8 cellular contexts compared by ENCODE assay signal in genomic region chr1:65687435-65688214, GRCh38.
DNase-seq lines count a peak whose midpoint lies in the region; ATAC-seq and TF ChIP-seq lines count a peak whose summit lies in the region.

No MANE protein-coding gene starts in this region.

- no peaks in the 10 kb centered on the region for H3K27me3 ChIP-seq in DOHH2 (ENCODE audit: control insufficient read depth, low read length)
- 0 out of 2 replicates have a peak, but pooled peaks cover 4% of the 10 kb centered on the region for H3K27me3 ChIP-seq in SJCRH30
- H3K27me3 ChIP-seq in ovary = no peaks in the 10 kb centered on the region
- H3K27me3 ChIP-seq in tibial artery = peaks cover 0 to 4% of the 10 kb centered on the region in 2 donors

- H3K4me1 ChIP-seq in DOHH2 (ENCODE audit: control insufficient read depth, low read length) = peaks cover 28% of the 10 kb centered on the region
- no peaks in the 10 kb centered on the region for H3K4me1 ChIP-seq in SJCRH30
- H3K4me1 ChIP-seq in ovary (ENCODE audit: insufficient read depth) = no peaks in the 10 kb centered on the region
- H3K4me1 ChIP-seq in tibial artery = peaks cover 0 to 23% (median 11%) of the 10 kb centered on the region in 4 donors

- peak; percentile 86 for ATAC-seq in GM21825 (IDR thresholded peaks at IDR 0.05; ENCODE audit: unreplicated experiment)

- H3K36me3 ChIP-seq in DOHH2 (ENCODE audit: control insufficient read depth, low read length) = no peaks in the 10 kb centered on the region
- no peaks in the 10 kb centered on the region for H3K36me3 ChIP-seq in SJCRH30
- H3K36me3 ChIP-seq in ovary = no peaks in the 10 kb centered on the region
- H3K36me3 ChIP-seq in tibial artery = no peaks in the 10 kb centered on the region

- TF ChIP-seq CTCF in DOHH2 (IDR thresholded peaks at IDR 0.05; ENCODE audit: low read depth, low read length, poor library complexity, severe bottlenecking) = peak; percentile 75
- peak; percentile 75 to 93 (median 90) for TF ChIP-seq CTCF in ovary (IDR thresholded peaks at IDR 0.05)
- peak; percentile 93 for TF ChIP-seq CTCF in tibial artery (IDR thresholded peaks at IDR 0.05)

- H3K9me3 ChIP-seq in DOHH2 (ENCODE audit: control insufficient read depth, insufficient read depth, low read length) (no peaks in the 10 kb centered on the region), SJCRH30 (replicated peaks) (no peaks in the 10 kb centered on the region), ovary (no peaks in the 10 kb centered on the region), tibial artery (no peaks in the 10 kb centered on the region)

- no peak overlapping the region for H3K4me3 ChIP-seq in DOHH2 (ENCODE audit: low read length)
- no peak overlapping the region for H3K4me3 ChIP-seq in SJCRH30
- H3K4me3 ChIP-seq in ovary = no peak overlapping the region
- no peak overlapping the region for H3K4me3 ChIP-seq in tibial artery

- 12 to 15% (median 14%) methylated on average over 8 of the region's 8 CpGs for WGBS in ovary, 3 donors

- H3K4me2 ChIP-seq in DOHH2 (ENCODE audit: low read length) = 0 out of 2 replicates have a peak overlapping the region, but pooled peaks have one; percentile 1

- TF ChIP-seq EP300 in ovary (IDR thresholded peaks at IDR 0.05) = no peak

- intact Hi-C loops in ovary (cut with DNase I) = loop anchor here in 2 of 4 donors (5.0 kb wide), 2 partner anchors 255 to 470 kb away; no protein-coding TSS in a partner anchor
- intact Hi-C loops in tibial artery (cut with DNase I; ENCODE audit: low total_unique reads) = loop anchor here (10.0 kb wide), 1 partner anchor 633 kb away; no protein-coding TSS in a partner anchor

- H3K9me2 ChIP-seq in DOHH2 (replicated peaks; ENCODE audit: control insufficient read depth, low read length) = no peaks in the 10 kb centered on the region

- H3K79me2 ChIP-seq in DOHH2 (ENCODE audit: control insufficient read depth, low read length) = no peaks in the 10 kb centered on the region

- no peaks in the 10 kb centered on the region for H3F3A ChIP-seq in DOHH2 (ENCODE audit: control insufficient read depth, insufficient read depth)

- no peaks in the 10 kb centered on the region for H4K20me1 ChIP-seq in DOHH2 (ENCODE audit: control insufficient read depth, insufficient read depth, low read depth, low read length)

- no peak for TF ChIP-seq POLR2A in ovary (IDR thresholded peaks at IDR 0.05)

- DNase-seq in LoVo (ENCODE audit: low spot score) = peak; percentile 82
- DNase-seq in SJCRH30 = peak; percentile 61 to 81
- peak; percentile 46 to 65 (median 60) for DNase-seq in activated naive CD4-positive, alpha-beta T cell (lab: John Stamatoyannopoulos, UW)
- DNase-seq in glomerular endothelial cell (ENCODE audit: extremely low read depth, low read depth, low spot score) = peak; percentile 72
- peak; percentile 75 to 89 (median 86) for DNase-seq in ovary
- peak; percentile 87 to 91 for DNase-seq in tibial artery

- H3K27ac ChIP-seq in DOHH2 (ENCODE audit: low read depth, low read length) = no peak overlapping the region
- no peak overlapping the region for H3K27ac ChIP-seq in SJCRH30
- no peak overlapping the region for H3K27ac ChIP-seq in ovary
- H3K27ac ChIP-seq in tibial artery = no peak overlapping the region
